19 cellular contexts compared by ENCODE assay signal in the genomic region with DNA sequence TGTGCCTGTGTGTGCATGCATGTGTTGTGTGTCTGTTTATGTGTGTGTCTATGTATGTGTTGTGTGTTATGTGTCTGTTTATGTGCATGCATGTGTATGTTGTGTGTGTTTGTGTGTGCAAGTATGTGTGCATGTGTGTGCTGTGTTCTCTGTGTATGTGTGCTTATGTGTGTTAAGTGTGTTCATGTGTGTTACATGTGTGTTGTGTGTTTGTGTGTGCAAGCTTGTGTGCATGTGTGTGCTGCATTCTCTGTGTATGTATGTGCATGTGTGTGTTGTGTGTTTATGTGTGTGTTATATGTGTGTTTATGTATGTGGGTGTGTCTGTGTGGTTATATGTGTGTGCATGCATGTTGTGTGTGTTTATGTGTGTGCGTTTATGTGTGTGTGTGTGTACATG. TPM values are rescaled to one million over a fixed set of nuclear protein-coding genes. Genes with fewer than 3 reads are reported as not detected.
DNase-seq lines count a peak whose midpoint lies in the region; FAIRE-seq and TF ChIP-seq lines count a peak whose summit lies in the region.
"Had no signal": no experiment of that assay in that cellular context is flagged by ENCODE, and none has a peak within 500 bp of the region (broad histone marks: within the 10 kb centered on the region; RNA-seq: fewer than 3 reads in every experiment).

No MANE protein-coding gene starts in this region.

- H3K9ac ChIP-seq in keratinocyte (ENCODE audit: control insufficient read depth, extremely low read depth, insufficient read depth, low read length) (no peak overlapping the region), endodermal cell (ENCODE audit: extremely low read depth, low read length, poor library complexity, severe bottlenecking) (no peak overlapping the region)

- H3K9me3 ChIP-seq in keratinocyte (ENCODE audit: control insufficient read depth, low read depth, low read length) (no peaks in the 10 kb centered on the region), endodermal cell (ENCODE audit: control insufficient read depth, low read length) (no peaks in the 10 kb centered on the region)
- H3K9me3 ChIP-seq: A549, BE2C, MG63 had no signal

- H3K27me3 Mint-ChIP-seq in endodermal cell (ENCODE audit: insufficient read depth): no peaks in the 10 kb centered on the region

- DNase-seq in HTR-8/SVneo (ENCODE audit: insufficient read length, low spot score): no peak
- no peak for DNase-seq in keratinocyte (ENCODE audit: low read depth, low spot score)
- DNase-seq in endodermal cell: no peak
- DNase-seq in medulla oblongata (ENCODE audit: extremely low spot score): no peak
- DNase-seq: BE2C, EL, GF-D8, H7, HFFc6, MG63, NCI-H1417, NCI-H1694 treated with DMSO at 0.1 percent for 48 hours, NCI-H2081 treated with DMSO at 0.1 percent for 48 hours, NCI-H2171 treated with DMSO at 0.1 percent for 48 hours, NCI-H524 treated with DMSO at 0.1 percent for 48 hours, NCI-H82 had no signal

- H2AFZ ChIP-seq in keratinocyte (ENCODE audit: control insufficient read depth, low read length): no peak overlapping the region

- peaks cover 8% of the 10 kb centered on the region for H3K4me1 Mint-ChIP-seq in endodermal cell

- no peak overlapping the region for H3K27ac Mint-ChIP-seq in endodermal cell
- H3K27ac Mint-ChIP-seq: HFFc6 had no signal

- peaks cover 17% of the 10 kb centered on the region for H3K27me3 ChIP-seq in keratinocyte (ENCODE audit: control insufficient read depth, extremely low read depth, insufficient read depth, low read length)
- no peaks in the 10 kb centered on the region for H3K27me3 ChIP-seq in endodermal cell (ENCODE audit: control insufficient read depth, insufficient read depth, low read length, poor library complexity, severe bottlenecking)
- H3K27me3 ChIP-seq: BE2C had no signal

- no peak overlapping the region for H3K4me2 ChIP-seq in keratinocyte (ENCODE audit: control insufficient read depth, extremely low read depth, insufficient read depth, low read depth, low read length)
- H3K4me2 ChIP-seq: A549 had no signal

- H3K4me3 Mint-ChIP-seq in endodermal cell: no peak overlapping the region
- H3K4me3 Mint-ChIP-seq: HFFc6 had no signal

- FAIRE-seq in HTR-8/SVneo (lab: Jason Lieb, UNC): peak; percentile 98
- FAIRE-seq in keratinocyte (lab: Jason Lieb, UNC): peak; percentile 68
- FAIRE-seq: A549, K562 had no signal

- H3K4me1 ChIP-seq in keratinocyte (ENCODE audit: control insufficient read depth, extremely low read depth, insufficient read depth, low read length) (no peaks in the 10 kb centered on the region), endodermal cell (ENCODE audit: control insufficient read depth, insufficient read depth, low read length) (peaks cover 6% of the 10 kb centered on the region)
- H3K4me1 ChIP-seq: A549, BE2C had no signal

- TF ChIP-seq CTCF in keratinocyte (optimal IDR thresholded peaks at IDR 0.05 in 1 of 3, IDR thresholded peaks at IDR 0.05 in 1 of 3, conservative IDR thresholded peaks at IDR 0.05 in 1 of 3; ENCODE audit: extremely low read depth in 1 of 3, insufficient read depth in 2 of 3, low read length in 3 of 3): no peak
- TF ChIP-seq CTCF in endodermal cell (conservative IDR thresholded peaks at IDR 0.05): no peak

- H3K36me3 ChIP-seq in keratinocyte (ENCODE audit: control insufficient read depth in 2 of 2, extremely low read depth in 1 of 2, insufficient read depth in 2 of 2, low read length in 2 of 2) (no peaks in the 10 kb centered on the region), endodermal cell (ENCODE audit: control insufficient read depth, insufficient read depth, low read length) (no peaks in the 10 kb centered on the region)
- H3K36me3 ChIP-seq: BE2C, MG63 had no signal

- H3K36me3 Mint-ChIP-seq in endodermal cell (ENCODE audit: low read depth): no peaks in the 10 kb centered on the region

- H4K20me1 ChIP-seq in keratinocyte (ENCODE audit: control insufficient read depth, extremely low read depth, insufficient read depth, low read length): no peaks in the 10 kb centered on the region

- dilution Hi-C loops in keratinocyte (cut with MboI; ENCODE audit: extremely low pct_ligation_motif_present, low sequenced_read_pairs): no loop called here

- WGBS in endodermal cell (ENCODE audit: insufficient coverage in 1 of 2, insufficient read length in 1 of 2), 2 experiments: 88% methylated on average over 1 of the region's 1 CpG; no CpG with 5 or more reads in 1 of the 2 experiments

- H3K9me1 ChIP-seq in keratinocyte (ENCODE audit: control insufficient read depth, extremely low read depth, insufficient read depth, low read length): no peaks in the 10 kb centered on the region

- no peak overlapping the region for H3K27ac ChIP-seq in keratinocyte (ENCODE audit: control insufficient read depth, insufficient read depth, low read length)
- no peak overlapping the region for H3K27ac ChIP-seq in endodermal cell (ENCODE audit: low read depth, low read length)
- H3K27ac ChIP-seq: A549 had no signal

- no peaks in the 10 kb centered on the region for H3K79me2 ChIP-seq in keratinocyte (ENCODE audit: control insufficient read depth, insufficient read depth, low read length)

- no peak overlapping the region for H3K4me3 ChIP-seq in keratinocyte (ENCODE audit: control insufficient read depth in 2 of 3, extremely low read depth in 1 of 3, insufficient read depth in 2 of 3, low read depth in 1 of 3, low read length in 3 of 3)
- no peak overlapping the region for H3K4me3 ChIP-seq in endodermal cell (ENCODE audit: low read length)
- H3K4me3 ChIP-seq: A549, K562, MG63 had no signal

- no peaks in the 10 kb centered on the region for H3K9me3 Mint-ChIP-seq in endodermal cell
- H3K9me3 Mint-ChIP-seq: HFFc6 had no signal

RNA-seq across cellular contexts. Expression of a gene that starts 14.9 kb away (rescaled TPM):
- polyA plus RNA-seq in keratinocyte: not detected in 3 replicates
- polyA plus RNA-seq in keratinocyte (2011; ENCODE audit: low read depth): not detected
- polyA plus RNA-seq in keratinocyte (2011; cell fraction: cytosol; rRNA removed): not detected in 2 replicates
- not detected in 2 replicates for polyA plus RNA-seq in keratinocyte (2011; cell fraction: nucleus; rRNA removed)
- polyA plus RNA-seq in keratinocyte (2012; ENCODE audit: low replicate concordance): not detected in 2 replicates
- not detected in 3 replicates for polyA minus RNA-seq in keratinocyte
- not detected for polyA minus RNA-seq in keratinocyte (2011; cell fraction: cytosol; rRNA and poly(A)+ RNA removed)
- not detected in 2 replicates for polyA minus RNA-seq in keratinocyte (2011; cell fraction: nucleus; rRNA and poly(A)+ RNA removed)
- total RNA-seq in endodermal cell: not detected
- not detected for polyA plus RNA-seq in endodermal cell (2013, experiment 1 of 2)
- polyA plus RNA-seq in endodermal cell (2013, experiment 2 of 2): not detected
- total RNA-seq: H7, HFFc6, K562, LHCN-M2 had no signal
- polyA plus RNA-seq: A549, K562 had no signal

RNA-seq across cellular contexts. Expression of a gene that starts 21.3 kb away (rescaled TPM):
- polyA plus RNA-seq in keratinocyte: not detected in 3 replicates
- not detected for polyA plus RNA-seq in keratinocyte (2011; ENCODE audit: low read depth)
- not detected in 2 replicates for polyA plus RNA-seq in keratinocyte (2011; cell fraction: cytosol; rRNA removed)
- polyA plus RNA-seq in keratinocyte (2011; cell fraction: nucleus; rRNA removed): not detected in 2 replicates
- polyA plus RNA-seq in keratinocyte (2012; ENCODE audit: low replicate concordance): not detected in 2 replicates
- not detected in 3 replicates for polyA minus RNA-seq in keratinocyte
- not detected for polyA minus RNA-seq in keratinocyte (2011; cell fraction: cytosol; rRNA and poly(A)+ RNA removed)
- polyA minus RNA-seq in keratinocyte (2011; cell fraction: nucleus; rRNA and poly(A)+ RNA removed): not detected in 2 replicates
- 1 to 10 TPM; 1.6 to 6.7 TPM for total RNA-seq in endodermal cell
- 0.64 TPM for polyA plus RNA-seq in endodermal cell (2013, experiment 1 of 2)
- polyA plus RNA-seq in endodermal cell (2013, experiment 2 of 2): 0.37 TPM
- total RNA-seq: HFFc6, K562, LHCN-M2 had no signal
- polyA plus RNA-seq: K562 had no signal

RNA-seq across cellular contexts. Expression of a gene that starts 27.0 kb away (rescaled TPM):
- polyA plus RNA-seq in keratinocyte: 9.9 to 10.7 TPM (median 10.3 TPM) in 3 replicates
- polyA plus RNA-seq in keratinocyte (2011; ENCODE audit: low read depth): 7.8 TPM
- 7.3 and 7.8 TPM in 2 replicates for polyA plus RNA-seq in keratinocyte (2011; cell fraction: cytosol; rRNA removed)
- 27.5 and 35.4 TPM in 2 replicates for polyA plus RNA-seq in keratinocyte (2011; cell fraction: nucleus; rRNA removed)
- 9.3 and 11.8 TPM in 2 replicates for polyA plus RNA-seq in keratinocyte (2012; ENCODE audit: low replicate concordance)
- 19.1 to 24.6 TPM (median 21.4 TPM) in 3 replicates for polyA minus RNA-seq in keratinocyte
- 14.0 TPM for polyA minus RNA-seq in keratinocyte (2011; cell fraction: cytosol; rRNA and poly(A)+ RNA removed)
- polyA minus RNA-seq in keratinocyte (2011; cell fraction: nucleus; rRNA and poly(A)+ RNA removed): 26.8 and 36.1 TPM in 2 replicates
- total RNA-seq in endodermal cell: 10 to 100 TPM; 30.5 to 31.6 TPM
- 22.5 TPM for polyA plus RNA-seq in endodermal cell (2013, experiment 1 of 2)
- polyA plus RNA-seq in endodermal cell (2013, experiment 2 of 2): 21.5 TPM

RNA-seq across cellular contexts. Expression of a gene that starts 56.1 kb away (rescaled TPM):
- polyA plus RNA-seq in keratinocyte: not detected in 3 replicates
- polyA plus RNA-seq in keratinocyte (2011; ENCODE audit: low read depth): not detected
- not detected in 2 replicates for polyA plus RNA-seq in keratinocyte (2011; cell fraction: cytosol; rRNA removed)
- not detected in 2 replicates for polyA plus RNA-seq in keratinocyte (2011; cell fraction: nucleus; rRNA removed)
- not detected in 2 replicates for polyA plus RNA-seq in keratinocyte (2012; ENCODE audit: low replicate concordance)
- not detected in 3 replicates for polyA minus RNA-seq in keratinocyte
- not detected for polyA minus RNA-seq in keratinocyte (2011; cell fraction: cytosol; rRNA and poly(A)+ RNA removed)
- not detected in 2 replicates for polyA minus RNA-seq in keratinocyte (2011; cell fraction: nucleus; rRNA and poly(A)+ RNA removed)
- total RNA-seq in endodermal cell: not detected
- not detected for polyA plus RNA-seq in endodermal cell (2013, experiment 1 of 2)
- not detected for polyA plus RNA-seq in endodermal cell (2013, experiment 2 of 2)
- total RNA-seq: H7, HFFc6, K562, LHCN-M2 had no signal
- polyA plus RNA-seq: A549, K562 had no signal
